ENCODE assay signal across 9 cellular contexts in the genomic region with DNA sequence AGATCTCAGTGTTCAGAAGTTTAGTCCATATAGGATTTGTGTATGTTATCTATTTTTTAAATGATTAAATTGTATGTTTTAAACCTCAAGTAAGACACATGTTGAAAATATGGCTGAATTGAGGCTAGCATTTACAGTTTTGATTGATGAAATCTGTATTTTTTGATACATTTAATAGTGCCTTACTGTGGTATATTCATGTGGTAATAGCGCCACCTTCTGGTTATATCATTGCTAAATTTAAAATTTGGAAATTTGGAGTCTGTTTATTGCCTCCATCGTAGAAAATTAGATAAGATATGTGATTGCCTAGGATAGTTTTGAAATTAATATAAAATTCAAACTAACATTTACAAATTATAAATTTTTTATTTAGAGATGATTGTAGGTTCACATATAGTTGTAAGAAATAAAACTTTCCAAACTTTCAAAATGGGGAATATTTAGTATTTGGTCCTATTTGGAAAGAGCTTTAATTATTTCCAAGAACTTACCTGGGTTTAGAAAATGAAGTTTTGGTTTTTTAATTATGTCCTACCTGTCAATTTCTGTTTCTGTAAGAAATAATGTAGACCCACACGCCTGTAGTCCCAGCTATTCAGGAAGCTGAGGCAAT. TPM values are rescaled to one million over a fixed set of nuclear protein-coding genes. Genes with fewer than 3 reads are reported as not detected.
A peak's percentile ranks its signal among the peaks of the same experiment; 100 is the strongest.
DNase-seq lines count a peak whose midpoint lies in the region; ATAC-seq and TF ChIP-seq lines count a peak whose summit lies in the region.
"Had no signal": no experiment of that assay in that cellular context is flagged by ENCODE, and none has a peak within 500 bp of the region (broad histone marks: within the 10 kb centered on the region; RNA-seq: fewer than 3 reads in every experiment).

No MANE protein-coding gene starts in this region.

- no peak overlapping the region for H3K9ac ChIP-seq in adipocyte (ENCODE audit: low read length)

- intact Hi-C loops in left ventricle myocardium superior (cut with micrococcal nuclease) = loop anchor here (2.0 to 10.0 kb wide), 4 partner anchors 91 to 269 kb away; no protein-coding TSS in a partner anchor

- CTCF ChIA-PET in GM10248 (lab: Yijun Ruan, JAX) = interaction anchor here (0.7 to 4.3 kb wide), 46 partner anchors 9 to 177 kb away, joined by 3 to 160 read pairs (median 6); a partner anchor contains a TSS

- H3K27me3 ChIP-seq in adipocyte (replicated peaks; ENCODE audit: control insufficient read depth, insufficient read depth, low read length) (no peaks in the 10 kb centered on the region), thoracic aorta (replicated peaks; ENCODE audit: insufficient read depth) (no peaks in the 10 kb centered on the region)

- TF ChIP-seq CTCF in GM10248 (IDR thresholded peaks at IDR 0.05; ENCODE audit: control extremely low read depth, extremely low read depth, low read depth, missing control alignments) (peak; percentile 36), thoracic aorta (IDR thresholded peaks at IDR 0.05) (peak; percentile 70)

- POLR2A ChIA-PET in GM10248 (lab: Yijun Ruan, JAX) = no interaction called here

- no peaks in the 10 kb centered on the region for H3K4me1 ChIP-seq in adipocyte (ENCODE audit: control insufficient read depth, insufficient read depth, low read length)
- no peaks in the 10 kb centered on the region for H3K4me1 ChIP-seq in thoracic aorta (ENCODE audit: control insufficient read depth in 1 of 2, low read depth in 2 of 2)

- H3K36me3 ChIP-seq in adipocyte (ENCODE audit: control insufficient read depth, insufficient read depth, low read length, severe bottlenecking) (no peaks in the 10 kb centered on the region), thoracic aorta (no peaks in the 10 kb centered on the region)

- H3K27ac ChIP-seq in thoracic aorta = no peak overlapping the region

- no peak for DNase-seq in GM10248 (ENCODE audit: extremely low spot score)
- DNase-seq in NCI-H1436 (lab: John Stamatoyannopoulos, UW) = peak; percentile 64
- DNase-seq in adipocyte (ENCODE audit: low read depth) = peak; percentile 90
- no peak for DNase-seq in left ventricle myocardium superior
- DNase-seq in thoracic aorta (ENCODE audit: low spot score) = no peak

- ATAC-seq in left ventricle myocardium superior = peak; percentile 41
- ATAC-seq in thoracic aorta (ENCODE audit: insufficient number of reproducible peaks, low FRiP score, low read depth) = no peak
- no peak for ATAC-seq in GM18519 (IDR thresholded peaks at IDR 0.05; ENCODE audit: low FRiP score, unreplicated experiment)
- ATAC-seq in HG02870 (IDR thresholded peaks at IDR 0.05; ENCODE audit: unreplicated experiment) = no peak
- no peak for ATAC-seq in HG03520 (IDR thresholded peaks at IDR 0.05; ENCODE audit: unreplicated experiment)

- no peak overlapping the region for H3K4me3 ChIP-seq in adipocyte (ENCODE audit: low read length)
- no peak overlapping the region for H3K4me3 ChIP-seq in thoracic aorta

- no peaks in the 10 kb centered on the region for H3K9me3 ChIP-seq in adipocyte (ENCODE audit: control insufficient read depth, low read length)
- H3K9me3 ChIP-seq in thoracic aorta = peaks cover 5% of the 10 kb centered on the region

RNA-seq across cellular contexts. Expression of a gene that starts 19.1 kb away (rescaled TPM):
- total RNA-seq in left ventricle myocardium superior (not detected), thoracic aorta (not detected)
- total RNA-seq: mononuclear cell had no signal

RNA-seq across cellular contexts. Expression of a gene that starts 26.0 kb away (rescaled TPM):
- total RNA-seq in left ventricle myocardium superior (46.6 TPM), thoracic aorta (100 to 1,000 TPM; 282 to 473 TPM)

Comparison
In these comparisons a context has a peak if more than half of its experiments do, and no peak if none do; other contexts are left out.
1. DNase-seq: peak in NCI-H1436 (single experiment) and adipocyte (single experiment); none in GM10248 (single experiment), left ventricle myocardium superior (single experiment) and thoracic aorta (single experiment).